Comparison of ENCODE assay signal across 12 cellular contexts in genomic region chr6:6314601-6315000, GRCh38. TPM values are rescaled to one million over a fixed set of nuclear protein-coding genes. Genes with fewer than 3 reads are reported as not detected.
"Had no signal": no experiment of that assay in that cellular context is flagged by ENCODE, and none has a peak within 500 bp of the region (broad histone marks: within the 10 kb centered on the region; RNA-seq: fewer than 3 reads in every experiment).

No MANE protein-coding gene starts in this region.

- H3K4me3 Mint-ChIP-seq: activated naive CD4-positive, alpha-beta T cell treated with anti-CD3 and anti-CD28 coated beads for 36 hours; nephron; stimulated activated naive CD8-positive, alpha-beta T cell treated with anti-CD3 and anti-CD28 coated beads, Interleukin-15, amount 100 ng/mL, for 72 hours had no signal

- H3K27ac Mint-ChIP-seq: activated naive CD4-positive, alpha-beta T cell treated with anti-CD3 and anti-CD28 coated beads for 36 hours; activated T-helper 2 cell treated with anti-CD3 and anti-CD28 coated beads, Interferon-gamma antibody, Interleukin-2, Interleukin-4, amounts not matched to agents 10 μg/mL and 5 μg/mL and 100 μg/mL, durations not matched to agents 14 hours and 24 hours and 36 hours; stimulated activated naive CD8-positive, alpha-beta T cell treated with anti-CD3 and anti-CD28 coated beads, Interleukin-15, amount 100 ng/mL, for 72 hours had no signal

- H3K27me3 ChIP-seq: right lobe of liver had no signal

- H3K36me3 ChIP-seq: esophagus muscularis mucosa, right lobe of liver, thoracic aorta had no signal

- H3K9me3 Mint-ChIP-seq: activated naive CD4-positive, alpha-beta T cell treated with anti-CD3 and anti-CD28 coated beads for 36 hours; activated T-helper 2 cell treated with anti-CD3 and anti-CD28 coated beads, Interferon-gamma antibody, Interleukin-2, Interleukin-4, amounts not matched to agents 10 μg/mL and 5 μg/mL and 100 μg/mL, durations not matched to agents 14 hours and 24 hours and 36 hours; nephron; stimulated activated naive CD8-positive, alpha-beta T cell treated with anti-CD3 and anti-CD28 coated beads, Interleukin-15, amount 100 ng/mL, for 72 hours had no signal

- H3K9me3 ChIP-seq: esophagus muscularis mucosa, right lobe of liver, thoracic aorta had no signal

- H3K4me3 ChIP-seq: esophagus muscularis mucosa, right lobe of liver, thoracic aorta had no signal

- DNase-seq: activated naive CD4-positive, alpha-beta T cell treated with anti-CD3 and anti-CD28 coated beads for 36 hours; kidney glomerular epithelial cell; right lobe of liver; stimulated activated naive CD8-positive, alpha-beta T cell treated with anti-CD3 and anti-CD28 coated beads, Interleukin-15, amount 100 ng/mL, for 72 hours; T-helper 2 cell had no signal

- H3K27ac ChIP-seq: esophagus muscularis mucosa, right lobe of liver, thoracic aorta had no signal

RNA-seq across cellular contexts. Expression of gene F13A1, which starts 5.9 kb away (rescaled TPM):
- total RNA-seq: activated naive CD4-positive, alpha-beta T cell treated with anti-CD3 and anti-CD28 coated beads for 36 hours; activated T-helper 2 cell treated with anti-CD3 and anti-CD28 coated beads, Interferon-gamma antibody, Interleukin-2, Interleukin-4, amounts not matched to agents 10 μg/mL and 5 μg/mL and 100 μg/mL, durations not matched to agents 14 hours and 24 hours and 36 hours; fibroblast of villous mesenchyme; glomerular endothelial cell; pulmonary artery endothelial cell had no signal
